23 cellular contexts compared by ENCODE assay signal in genomic region chr1:93824869-93825268, GRCh38.
"Had no signal": no experiment of that assay in that cellular context is flagged by ENCODE, and none has a peak within 500 bp of the region (broad histone marks: within the 10 kb centered on the region; RNA-seq: fewer than 3 reads in every experiment).

No MANE protein-coding gene starts in this region.

- H3K27ac Mint-ChIP-seq: activated CD4-positive, alpha-beta memory T cell treated with anti-CD3 and anti-CD28 coated beads for 36 hours; natural killer cell treated with Interleukin-12 subunit alpha and Interleukin-12 subunit beta and Interleukin-15 and Interleukin-18, amount 100 ng/mL, for 72 hours; stimulated activated memory B cell treated with anti-CD40 and anti-IgM and Interleukin-4, amounts not matched to agents 10 μg/mL and 1 μg/mL and 100 μg/mL, for 72 hours had no signal

- H3K27me3 Mint-ChIP-seq: activated CD4-positive, alpha-beta memory T cell treated with anti-CD3 and anti-CD28 coated beads for 36 hours; stimulated activated memory B cell treated with anti-CD40 and anti-IgM and Interleukin-4, amounts not matched to agents 10 μg/mL and 1 μg/mL and 100 μg/mL, for 72 hours; stimulated activated naive CD8-positive, alpha-beta T cell treated with anti-CD3 and anti-CD28 coated beads, Interleukin-15, amount 100 ng/mL, for 72 hours had no signal

- DNase-seq: activated CD4-positive, alpha-beta memory T cell treated with anti-CD3 and anti-CD28 coated beads for 36 hours; activated CD4-positive, alpha-beta T cell treated with anti-CD3 and anti-CD28 coated beads for 4 hours; activated CD8-positive, alpha-beta memory T cell treated with anti-CD3 and anti-CD28 coated beads, Interleukin-2, amount 50 U/mL, for 4 hours; activated gamma-delta T cell treated with Interleukin-2 at 50 U/mL for 16 hours; activated naive CD4-positive, alpha-beta T cell treated with anti-CD3 and anti-CD28 coated beads, Interleukin-2, amount 50 U/mL, for 16 hours; activated T-cell treated with anti-CD3 and anti-CD28 coated beads, Interleukin-2, amount 50 U/mL, for 1 hour; amniotic stem cell; dermis blood vessel endothelial cell; effector CD4-positive, alpha-beta T cell; left ventricle myocardium inferior; mucosa of descending colon; stimulated activated CD4-positive, alpha-beta T cell treated with anti-CD3 and anti-CD28 coated beads, Interleukin-1b, Interleukin-23, amount 100 ng/mL, for 48 hours; stimulated activated CD4-positive, alpha-beta T cell treated with anti-CD3 and anti-CD28 coated beads, Interleukin-4, amount 100 ng/mL, for 4 hours; stimulated activated CD8-positive, alpha-beta memory T cell treated with anti-CD3 and anti-CD28 coated beads, Interleukin-4, amount 100 ng/mL, for 48 hours; stimulated activated naive CD8-positive, alpha-beta T cell treated with anti-CD3 and anti-CD28 coated beads, Interleukin-15, amount 100 ng/mL, for 72 hours; T-helper 9 cell; upper lobe of right lung had no signal

- H3K27ac ChIP-seq: left ventricle myocardium inferior, right atrium auricular region, upper lobe of right lung, VCaP had no signal

- H3K4me3 Mint-ChIP-seq: activated CD4-positive, alpha-beta memory T cell treated with anti-CD3 and anti-CD28 coated beads for 36 hours; natural killer cell treated with Interleukin-12 subunit alpha and Interleukin-12 subunit beta and Interleukin-15 and Interleukin-18, amount 100 ng/mL, for 72 hours; stimulated activated memory B cell treated with anti-CD40 and anti-IgM and Interleukin-4, amounts not matched to agents 10 μg/mL and 1 μg/mL and 100 μg/mL, for 72 hours; stimulated activated naive CD8-positive, alpha-beta T cell treated with anti-CD3 and anti-CD28 coated beads, Interleukin-15, amount 100 ng/mL, for 72 hours had no signal

- H3K36me3 ChIP-seq: left ventricle myocardium inferior, right atrium auricular region, upper lobe of right lung had no signal

- H3K9me3 ChIP-seq: left ventricle myocardium inferior, mucosa of descending colon, right atrium auricular region, upper lobe of right lung had no signal

- H3K36me3 Mint-ChIP-seq: activated CD4-positive, alpha-beta memory T cell treated with anti-CD3 and anti-CD28 coated beads for 36 hours; natural killer cell treated with Interleukin-12 subunit alpha and Interleukin-12 subunit beta and Interleukin-15 and Interleukin-18, amount 100 ng/mL, for 72 hours; stimulated activated memory B cell treated with anti-CD40 and anti-IgM and Interleukin-4, amounts not matched to agents 10 μg/mL and 1 μg/mL and 100 μg/mL, for 72 hours had no signal

- H3K4me1 Mint-ChIP-seq: stimulated activated memory B cell treated with anti-CD40 and anti-IgM and Interleukin-4, amounts not matched to agents 10 μg/mL and 1 μg/mL and 100 μg/mL, for 72 hours; stimulated activated naive CD8-positive, alpha-beta T cell treated with anti-CD3 and anti-CD28 coated beads, Interleukin-15, amount 100 ng/mL, for 72 hours had no signal

- ATAC-seq: mucosa of descending colon; natural killer cell treated with Interleukin-12 subunit alpha and Interleukin-12 subunit beta and Interleukin-15 and Interleukin-18, amount 100 ng/mL, for 72 hours; stimulated activated memory B cell treated with anti-CD40 and anti-IgM and Interleukin-4, amounts not matched to agents 10 μg/mL and 1 μg/mL and 100 μg/mL, for 72 hours; stimulated activated naive CD8-positive, alpha-beta T cell treated with anti-CD3 and anti-CD28 coated beads, Interleukin-15, amount 100 ng/mL, for 72 hours; upper lobe of right lung had no signal

- H3K4me3 ChIP-seq: left ventricle myocardium inferior, lung, mucosa of descending colon, right atrium auricular region, smooth muscle cell, upper lobe of right lung had no signal

- H3K4me2 ChIP-seq: smooth muscle cell had no signal

- H3K4me1 ChIP-seq: right atrium auricular region, upper lobe of right lung had no signal

- H3K27me3 ChIP-seq: right atrium auricular region, upper lobe of right lung had no signal

- H3K9me3 Mint-ChIP-seq: activated CD4-positive, alpha-beta memory T cell treated with anti-CD3 and anti-CD28 coated beads for 36 hours; natural killer cell treated with Interleukin-12 subunit alpha and Interleukin-12 subunit beta and Interleukin-15 and Interleukin-18, amount 100 ng/mL, for 72 hours; stimulated activated memory B cell treated with anti-CD40 and anti-IgM and Interleukin-4, amounts not matched to agents 10 μg/mL and 1 μg/mL and 100 μg/mL, for 72 hours; stimulated activated naive CD8-positive, alpha-beta T cell treated with anti-CD3 and anti-CD28 coated beads, Interleukin-15, amount 100 ng/mL, for 72 hours had no signal
